9 cellular contexts compared by ENCODE assay signal in the genomic region with DNA sequence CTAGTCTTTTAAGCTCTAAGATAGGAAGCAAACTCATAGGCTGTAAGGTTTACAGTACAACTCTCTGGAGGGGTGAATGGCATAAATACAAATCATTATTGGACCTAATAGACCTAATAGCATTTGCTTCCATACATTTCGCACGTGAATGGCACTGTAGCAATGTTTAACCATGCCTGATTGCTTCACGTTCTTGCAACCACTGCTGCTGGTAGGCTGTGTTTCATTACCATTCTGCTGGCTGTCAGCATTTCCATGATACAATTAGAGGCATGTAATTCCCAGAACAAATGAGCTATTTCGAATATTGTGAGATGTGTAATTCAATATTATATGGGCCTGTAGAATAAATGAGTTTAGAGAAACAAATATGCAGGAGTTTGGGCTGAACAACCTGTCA.
"Had no signal": no experiment of that assay in that cellular context is flagged by ENCODE, and none has a peak within 500 bp of the region (broad histone marks: within the 10 kb centered on the region; RNA-seq: fewer than 3 reads in every experiment).

No MANE protein-coding gene starts in this region.

- H3K9ac ChIP-seq: GM23248 had no signal

- H3K9me3 ChIP-seq: HAP-1 had no signal

- H3K27ac Mint-ChIP-seq: GM23338, H9, HFFc6 had no signal

- H3K27ac ChIP-seq: GM23248 had no signal

- DNase-seq: GM23248, GOT3, H7, H9, HCEC 1CT, HFFc6 had no signal

- H3K36me3 ChIP-seq: HAP-1 had no signal

- H2AFZ ChIP-seq: GM23248, GM23338 had no signal

- H3K4me2 ChIP-seq: GM23338 had no signal

- H3K4me3 Mint-ChIP-seq: GM23338, H9, HFFc6 had no signal

- H3K4me3 ChIP-seq: GM23248, GM23338, HAP-1 had no signal

- ATAC-seq: GM23338, HCT116 had no signal
